Comparison of ENCODE assay signal across 11 cellular contexts in the genomic region with DNA sequence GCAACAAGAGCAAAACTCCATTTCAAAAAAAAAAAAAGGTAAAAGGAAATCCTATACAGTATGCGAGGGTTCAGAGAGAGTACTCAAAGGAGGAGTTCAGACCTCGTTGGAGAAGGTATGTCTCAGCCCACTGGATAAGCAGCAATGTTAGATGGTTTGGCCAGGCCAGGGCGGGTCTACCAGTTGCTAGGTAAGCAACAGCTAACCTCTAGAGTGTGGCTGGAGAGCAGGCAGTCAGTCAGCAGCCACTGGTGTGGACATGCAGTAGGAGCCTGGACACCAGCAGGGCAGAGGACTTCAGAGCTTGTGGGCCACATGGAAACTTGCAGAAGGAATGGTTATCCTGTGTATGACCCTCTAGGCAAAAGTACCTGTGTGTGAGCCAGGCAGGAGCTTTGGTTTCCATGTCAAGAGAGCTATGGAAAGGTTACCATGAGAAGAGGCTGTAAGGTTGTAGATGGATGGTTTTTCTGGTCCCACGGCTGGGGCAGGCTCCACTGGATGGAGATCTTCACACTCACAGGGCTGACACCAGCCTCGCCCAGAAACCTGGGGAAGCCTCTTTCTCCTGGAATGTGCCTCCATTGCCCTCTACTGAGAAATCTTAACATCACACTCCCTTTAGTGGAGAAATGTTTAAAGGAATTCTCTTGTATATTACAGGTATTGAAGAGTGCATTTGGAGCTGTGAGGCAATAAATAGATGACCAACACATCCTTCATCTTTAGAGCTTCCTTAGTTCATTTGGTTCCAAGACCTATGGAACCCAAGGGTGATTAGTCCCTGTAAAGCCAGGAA.
DNase-seq lines count a peak whose midpoint lies in the region; ATAC-seq and TF ChIP-seq lines count a peak whose summit lies in the region.
"Had no signal": no experiment of that assay in that cellular context is flagged by ENCODE, and none has a peak within 500 bp of the region (broad histone marks: within the 10 kb centered on the region; RNA-seq: fewer than 3 reads in every experiment).

No MANE protein-coding gene starts in this region.

- no peaks in the 10 kb centered on the region for H4K20me1 ChIP-seq in hepatocyte (ENCODE audit: insufficient read depth, poor library complexity, severe bottlenecking)

- H3K27me3 ChIP-seq in A673 (replicated peaks; ENCODE audit: insufficient read depth, low read depth, low read length, poor library complexity) (no peaks in the 10 kb centered on the region), hepatocyte (no peaks in the 10 kb centered on the region)

- H3K27ac ChIP-seq in A673 (ENCODE audit: low read depth, low read length, poor library complexity, severe bottlenecking) (no peak overlapping the region), RWPE1 (no peak overlapping the region), hepatocyte (no peak overlapping the region)

- DNase-seq in A673 (ENCODE audit: low spot score) (peak; percentile 69), GM13977 (ENCODE audit: low spot score) (no peak), RWPE1 (ENCODE audit: low spot score) (peak; percentile 50), hepatocyte (ENCODE audit: low spot score) (peak; percentile 37), amniotic stem cell (lab: John Stamatoyannopoulos, UW) (no peak)
- DNase-seq in stimulated activated CD4-positive, alpha-beta T cell treated with anti-CD3 and anti-CD28 coated beads, Interleukin-4, amount 100 ng/mL, for 4 hours: no peak
- DNase-seq: activated gamma-delta T cell treated with Interleukin-2 at 50 U/mL for 16 hours, COR-L47, NCI-H1694 had no signal

- H3K4me3 ChIP-seq in A673 (ENCODE audit: low read depth, low read length, poor library complexity, severe bottlenecking) (no peak overlapping the region), hepatocyte (no peak overlapping the region)

- CTCF ChIA-PET in A673 (lab: Charles Lee) (no interaction called here), RWPE1 (lab: Yijun Ruan, JAX) (interaction anchor here (0.6 to 1.5 kb wide), 5 partner anchors 37 to 337 kb away, joined by 3 to 12 read pairs (median 3); no protein-coding TSS in a partner anchor)

- H3K9me3 ChIP-seq in A673 (ENCODE audit: low read depth, low read length, poor library complexity, severe bottlenecking) (no peaks in the 10 kb centered on the region), hepatocyte (ENCODE audit: low read depth) (no peaks in the 10 kb centered on the region)

- POLR2A ChIA-PET in A673 (lab: Charles Lee; ENCODE audit: low non-redundant PET): interaction anchor here (0.6 kb wide), 1 partner anchor 81 kb away, joined by 12 read pairs; no protein-coding TSS in a partner anchor
- POLR2A ChIA-PET in RWPE1 (lab: Yijun Ruan, JAX; ENCODE audit: low non-redundant PET): no interaction called here

- no peak overlapping the region for H2AFZ ChIP-seq in hepatocyte

- no TSS peak for BruUV-seq in A673 (replicated peaks; lab: Mats Ljungman, UMichigan)

- peaks cover 4% of the 10 kb centered on the region for H3K4me1 ChIP-seq in A673 (ENCODE audit: insufficient read depth, low read length, poor library complexity, severe bottlenecking)
- H3K4me1 ChIP-seq in hepatocyte (ENCODE audit: insufficient read depth): no peaks in the 10 kb centered on the region

- ATAC-seq in HG03280 (IDR thresholded peaks at IDR 0.05; ENCODE audit: unreplicated experiment): no peak
- no peak for ATAC-seq in GM18907 (IDR thresholded peaks at IDR 0.05; ENCODE audit: unreplicated experiment)

- no peaks in the 10 kb centered on the region for H3K36me3 ChIP-seq in A673 (ENCODE audit: insufficient read depth, low read length, poor library complexity, severe bottlenecking)
- no peaks in the 10 kb centered on the region for H3K36me3 ChIP-seq in hepatocyte (replicated peaks; ENCODE audit: insufficient read depth, low read depth)

- intact Hi-C loops in A673 (cut with micrococcal nuclease; ENCODE audit: unreplicated experiment): no loop called here

- no peaks in the 10 kb centered on the region for H3K79me2 ChIP-seq in hepatocyte

- 73% methylated on average over 5 of the region's 5 CpGs for whole genome bisulfite sequencing in hepatocyte (ENCODE audit: low lambda C conversion rate, missing lambda C conversion rate)

- TF ChIP-seq CTCF in A673 (conservative IDR thresholded peaks at IDR 0.05; ENCODE audit: low read depth, low read length): peak; percentile 64
- peak; percentile 15 for TF ChIP-seq CTCF in GM13977 (IDR thresholded peaks at IDR 0.05; ENCODE audit: extremely low read depth, insufficient read depth, missing control alignments)
- peak; percentile 18; the same call in 1 of the 2 replicates for TF ChIP-seq CTCF in RWPE1 (conservative IDR thresholded peaks at IDR 0.05; ENCODE audit: low read depth)
- TF ChIP-seq CTCF in hepatocyte (IDR thresholded peaks at IDR 0.05; ENCODE audit: poor library complexity): peak; percentile 35

- H3K9me2 ChIP-seq in hepatocyte (replicated peaks; ENCODE audit: insufficient read depth): no peaks in the 10 kb centered on the region

- in situ Hi-C loops in GM13977 (cut with MboI; ENCODE audit: low pct_unique_long_range_greater_than_20kb, low sequenced_read_pairs, unreplicated experiment): loop anchor here (25.0 kb wide), 1 partner anchor 398 kb away; no protein-coding TSS in a partner anchor

- H3K4me2 ChIP-seq in hepatocyte: no peak overlapping the region

Comparison
In these comparisons a context has a peak if more than half of its experiments do, and no peak if none do; other contexts are left out.
1. DNase-seq: peak in A673 (single experiment), RWPE1 (single experiment) and hepatocyte (single experiment); none in GM13977 (single experiment), stimulated activated CD4-positive, alpha-beta T cell treated with anti-CD3 and anti-CD28 coated beads, Interleukin-4, amount 100 ng/mL, for 4 hours (0 of 2) and amniotic stem cell (single experiment).
2. Peak in every context shown above with its lines, with median percentiles within 50 percentile points of each other: CTCF ChIP-seq.